Comparison of ENCODE assay signal across 16 cellular contexts in genomic region chr17:44782349-44782850, GRCh38. TPM values are rescaled to one million over a fixed set of nuclear protein-coding genes. Genes with fewer than 3 reads are reported as not detected.
DNase-seq lines count a peak whose midpoint lies in the region; ATAC-seq, FAIRE-seq and TF ChIP-seq lines count a peak whose summit lies in the region.
"Had no signal": no experiment of that assay in that cellular context is flagged by ENCODE, and none has a peak within 500 bp of the region (broad histone marks: within the 10 kb centered on the region; RNA-seq: fewer than 3 reads in every experiment).

No MANE protein-coding gene starts in this region.

- no peak for TF ChIP-seq POLR2A in upper lobe of left lung (IDR thresholded peaks at IDR 0.05)

- H3K27me3 ChIP-seq in right atrium auricular region (no peaks in the 10 kb centered on the region), neuron (ENCODE audit: insufficient read depth, low read length) (no peaks in the 10 kb centered on the region), upper lobe of left lung (no peaks in the 10 kb centered on the region)

- in situ Hi-C loops in ACHN (cut with HindIII; ENCODE audit: low pct_ligation_motif_present, low pct_unique_long_range_greater_than_20kb, low sequenced_read_pairs): no loop called here

- no peak for TF ChIP-seq CTCF in right atrium auricular region (IDR thresholded peaks at IDR 0.05)
- TF ChIP-seq CTCF in upper lobe of left lung (IDR thresholded peaks at IDR 0.05): no peak

- ATAC-seq in upper lobe of left lung (ENCODE audit: low FRiP score in 2 of 2) (no peak), HG02840 (IDR thresholded peaks at IDR 0.05; ENCODE audit: low FRiP score, unreplicated experiment) (no peak)
- ATAC-seq: activated CD8-positive, alpha-beta memory T cell treated with anti-CD3 and anti-CD28 coated beads, Interleukin-2, amount 10 ng/mL, durations not matched to agents 7 days and 5 days had no signal

- no peaks in the 10 kb centered on the region for H3K36me3 ChIP-seq in right atrium auricular region
- H3K36me3 ChIP-seq in neuron (ENCODE audit: insufficient read depth, low read length): no peaks in the 10 kb centered on the region
- H3K36me3 ChIP-seq in upper lobe of left lung: no peaks in the 10 kb centered on the region
- H3K36me3 ChIP-seq: BLaER1 treated with 17β-estradiol and CSF1 and Interleukin-3, amounts not matched to agents 10 nM and 100 nM had no signal

- H3K4me3 ChIP-seq in right atrium auricular region (peak overlapping the region in 1 of 2 donors; percentile 21), neuron (ENCODE audit: low read length) (peak overlapping the region; percentile 5), upper lobe of left lung (no peak overlapping the region)
- H3K4me3 ChIP-seq: BLaER1 treated with 17β-estradiol and CSF1 and Interleukin-3, amounts not matched to agents 10 nM and 100 nM had no signal

- TF ChIP-seq EP300 in upper lobe of left lung (IDR thresholded peaks at IDR 0.05): no peak

- FAIRE-seq in RCC 7860 (lab: Jason Lieb, UNC): no peak
- FAIRE-seq: H54 had no signal

- no peaks in the 10 kb centered on the region for H3K9me3 ChIP-seq in right atrium auricular region
- H3K9me3 ChIP-seq in neuron (ENCODE audit: low read length): no peaks in the 10 kb centered on the region
- H3K9me3 ChIP-seq in upper lobe of left lung: no peaks in the 10 kb centered on the region
- H3K9me3 ChIP-seq: BLaER1 treated with 17β-estradiol and CSF1 and Interleukin-3, amounts not matched to agents 10 nM and 100 nM had no signal

- WGBS in upper lobe of left lung, 2 donors: 64% methylated on average over 10 of the region's 10 CpGs

- H2AFZ ChIP-seq in neuron (ENCODE audit: low read depth, low read length): peak overlapping the region; percentile 45

- DNase-seq in activated effector memory CD4-positive, alpha-beta T cell treated with anti-CD3 and anti-CD28 coated beads, Interleukin-2, amount 50 U/mL, for 16 hours: peak; percentile 39
- no peak for DNase-seq in activated effector memory CD4-positive, alpha-beta T cell treated with Interleukin-2 at 50 U/mL for 16 hours
- DNase-seq in right atrium auricular region (ENCODE audit: low spot score) (no peak), upper lobe of left lung (no peak), ACHN (no peak), RCC 7860 (ENCODE audit: low spot score) (no peak)
- DNase-seq: activated CD8-positive, alpha-beta memory T cell treated with anti-CD3 and anti-CD28 coated beads, Interleukin-2, amount 10 ng/mL, durations not matched to agents 7 days and 5 days; activated gamma-delta T cell treated with Interleukin-2 at 50 U/mL for 16 hours; effector CD8-positive, alpha-beta T cell; SIG-M5; stimulated activated CD4-positive, alpha-beta T cell treated with anti-CD3 and anti-CD28 coated beads, Interleukin-4, amount 100 ng/mL, for 4 hours had no signal

- H3K4me1 ChIP-seq in right atrium auricular region (peaks cover 0 to 66% of the 10 kb centered on the region in 2 donors), neuron (ENCODE audit: insufficient read depth, low read length) (peaks cover 14% of the 10 kb centered on the region), upper lobe of left lung (peaks cover 29 to 52% (median 37%) of the 10 kb centered on the region in 4 donors)

- H3K27ac ChIP-seq in right atrium auricular region (peak overlapping the region; percentile 84 to 85), upper lobe of left lung (peak overlapping the region; percentile 71 to 89 (median 74))
- H3K27ac ChIP-seq: BLaER1 treated with 17β-estradiol and CSF1 and Interleukin-3, amounts not matched to agents 10 nM and 100 nM had no signal

RNA-seq across cellular contexts. Expression of gene ADAM11, which starts 23.6 kb away (rescaled TPM):
- 10 to 100 TPM in 1 of 2 donors, 1 to 10 TPM in 1; 6.8 to 19.9 TPM for total RNA-seq in right atrium auricular region
- total RNA-seq in upper lobe of left lung: 1 to 10 TPM in 1 of 6 donors, under 1 TPM in 4, not detected in 1; 0.15 to 1.0 (median 0.20) TPM

RNA-seq across cellular contexts. Expression of gene GJC1, which starts 47.7 kb away (rescaled TPM):
- total RNA-seq in right atrium auricular region: 10 to 100 TPM; 25.8 to 41.8 TPM
- total RNA-seq in upper lobe of left lung: 10 to 100 TPM in 2 of 6 donors, 1 to 10 TPM in 4; 4.2 to 14.8 (median 8.6) TPM
- total RNA-seq: HT-29 had no signal
